18 cellular contexts compared by ENCODE assay signal in genomic region chr16:84487358-84487757, GRCh38.
"Had no signal": no experiment of that assay in that cellular context is flagged by ENCODE, and none has a peak within 500 bp of the region (broad histone marks: within the 10 kb centered on the region; RNA-seq: fewer than 3 reads in every experiment).

No MANE protein-coding gene starts in this region.

- H3K4me2 ChIP-seq: neural progenitor cell had no signal

- H2AFZ ChIP-seq: neural progenitor cell had no signal

- H3K4me1 Mint-ChIP-seq: immature natural killer cell; stimulated activated memory B cell treated with anti-CD40 and anti-IgM and Interleukin-4, amounts not matched to agents 10 μg/mL and 1 μg/mL and 100 μg/mL, for 72 hours had no signal

- H3K27ac ChIP-seq: heart left ventricle, neural progenitor cell, psoas muscle, right lobe of liver, vagina had no signal

- H3K4me3 ChIP-seq: heart left ventricle, neural progenitor cell, psoas muscle, right lobe of liver, vagina had no signal

- ATAC-seq: esophagus mucosa; heart left ventricle; left colon; natural killer cell; psoas muscle; right lobe of liver; stimulated activated memory B cell treated with anti-CD40 and anti-IgM and Interleukin-4, amounts not matched to agents 10 μg/mL and 1 μg/mL and 100 μg/mL, for 72 hours had no signal

- H3K4me3 Mint-ChIP-seq: immature natural killer cell; mesothelial cell of epicardium; natural killer cell; neural progenitor cell; stimulated activated memory B cell treated with anti-CD40 and anti-IgM and Interleukin-4, amounts not matched to agents 10 μg/mL and 1 μg/mL and 100 μg/mL, for 72 hours had no signal

- H3K9me3 Mint-ChIP-seq: immature natural killer cell; mesothelial cell of epicardium; natural killer cell; stimulated activated memory B cell treated with anti-CD40 and anti-IgM and Interleukin-4, amounts not matched to agents 10 μg/mL and 1 μg/mL and 100 μg/mL, for 72 hours had no signal

- H3K36me3 ChIP-seq: right lobe of liver had no signal

- H3K4me1 ChIP-seq: neural progenitor cell, right lobe of liver had no signal

- DNase-seq: cerebellar nuclear complex; effector CD8-positive, alpha-beta T cell; heart left ventricle; immature natural killer cell; left colon; natural killer cell; nucleus accumbens; psoas muscle; retina; stimulated activated CD4-positive, alpha-beta T cell treated with anti-CD3 and anti-CD28 coated beads, Interleukin-4, amount 100 ng/mL, for 1 hour; stimulated activated CD8-positive, alpha-beta memory T cell treated with anti-CD3 and anti-CD28 coated beads, Interleukin-4, amount 100 ng/mL, for 48 hours; trophoblast cell had no signal

- H3K36me3 Mint-ChIP-seq: natural killer cell had no signal

- H3K27me3 Mint-ChIP-seq: stimulated activated memory B cell treated with anti-CD40 and anti-IgM and Interleukin-4, amounts not matched to agents 10 μg/mL and 1 μg/mL and 100 μg/mL, for 72 hours had no signal

- H3K9me3 ChIP-seq: heart left ventricle, psoas muscle, right lobe of liver, vagina had no signal

- H3K27me3 ChIP-seq: heart left ventricle, neural progenitor cell, right lobe of liver, vagina had no signal

- H3K27ac Mint-ChIP-seq: immature natural killer cell; mesothelial cell of epicardium; natural killer cell; neural progenitor cell; stimulated activated memory B cell treated with anti-CD40 and anti-IgM and Interleukin-4, amounts not matched to agents 10 μg/mL and 1 μg/mL and 100 μg/mL, for 72 hours had no signal
